ENCODE assay signal across 1 cellular context in genomic region chr1:204130989-204131892, GRCh38.
TF ChIP-seq lines count a peak whose summit lies in the region.

No MANE protein-coding gene starts in this region.

TF ChIP-seq in HCT116, 20 proteins besides CTCF, POLR2A, EP300 and RAD21 (continued from another document):
- TF ChIP-seq MAX (IDR thresholded peaks at IDR 0.05) (no peak), ZNF274 (IDR thresholded peaks at IDR 0.05; ENCODE audit: low read depth, low read length) (no peak), ATF3 (IDR thresholded peaks at IDR 0.05) (no peak), ZBTB33 (IDR thresholded peaks at IDR 0.05; ENCODE audit: extremely low read depth, insufficient replicate concordance, low read length) (no peak), EZH2phosphoT487 (IDR thresholded peaks at IDR 0.05; ENCODE audit: borderline replicate concordance) (no peak), POLR2AphosphoS5 (IDR thresholded peaks at IDR 0.05; ENCODE audit: low read depth, low read length) (peak; percentile 37), TCF7L2 (IDR thresholded peaks at IDR 0.05; ENCODE audit: borderline replicate concordance, extremely low read depth, insufficient read depth, insufficient read length) (no peak), SIN3A (IDR thresholded peaks at IDR 0.05; ENCODE audit: low read depth) (no peak)
TF ChIP-seq in HCT116: peak in this region for 3.
